ENCODE assay signal across 17 cellular contexts in the genomic region with DNA sequence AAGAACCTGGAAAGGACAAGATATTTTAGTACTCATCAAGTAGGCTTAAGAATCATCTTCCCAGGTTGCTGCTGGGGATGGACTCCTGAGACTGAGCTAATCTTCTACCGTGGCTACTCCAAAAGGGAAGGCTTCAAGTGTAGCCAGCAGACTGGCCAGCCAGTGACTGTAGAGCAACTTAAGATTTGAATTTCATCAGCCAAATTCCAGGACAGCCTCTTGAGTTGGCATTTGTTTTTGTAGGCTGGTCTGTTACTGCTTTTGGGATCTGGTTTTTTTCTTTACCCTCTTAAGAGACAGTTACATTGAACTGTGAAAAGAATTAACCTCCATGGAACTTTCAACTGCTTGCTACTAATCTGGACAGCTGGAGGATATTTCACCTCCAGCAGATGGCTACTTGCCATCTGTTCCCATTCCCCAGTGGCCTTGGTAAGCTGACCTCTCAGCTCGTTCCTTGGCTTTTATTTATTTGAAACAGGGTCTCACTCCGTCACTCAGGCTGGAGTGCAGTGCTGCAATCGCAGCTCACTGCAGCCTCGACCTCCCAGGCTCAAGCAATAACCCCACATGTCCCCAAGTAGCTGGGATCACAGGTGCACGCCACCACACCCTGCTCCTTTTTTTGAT. TPM values are rescaled to one million over a fixed set of nuclear protein-coding genes. Genes with fewer than 3 reads are reported as not detected.
DNase-seq lines count a peak whose midpoint lies in the region; ATAC-seq and TF ChIP-seq lines count a peak whose summit lies in the region.
"Had no signal": no experiment of that assay in that cellular context is flagged by ENCODE, and none has a peak within 500 bp of the region (broad histone marks: within the 10 kb centered on the region; RNA-seq: fewer than 3 reads in every experiment).

No MANE protein-coding gene starts in this region.

- H3K27me3 Mint-ChIP-seq in progenitor cell of endocrine pancreas = no peaks in the 10 kb centered on the region
- H3K27me3 Mint-ChIP-seq in CD8-positive, alpha-beta T cell (ENCODE audit: low read depth) = no peaks in the 10 kb centered on the region
- H3K27me3 Mint-ChIP-seq: stimulated activated naive CD8-positive, alpha-beta T cell treated with anti-CD3 and anti-CD28 coated beads, Interleukin-15, amount 100 ng/mL, for 72 hours had no signal

- H3K27me3 ChIP-seq in CD8-positive, alpha-beta T cell (ENCODE audit: insufficient read depth, low read length) = no peaks in the 10 kb centered on the region

- peaks cover 17% of the 10 kb centered on the region for H3K36me3 Mint-ChIP-seq in progenitor cell of endocrine pancreas (ENCODE audit: insufficient read depth)
- peaks cover 88% of the 10 kb centered on the region for H3K36me3 Mint-ChIP-seq in CD8-positive, alpha-beta T cell

- H3K4me1 Mint-ChIP-seq in progenitor cell of endocrine pancreas (ENCODE audit: low read depth) = no peaks in the 10 kb centered on the region
- H3K4me1 Mint-ChIP-seq in CD8-positive, alpha-beta T cell (ENCODE audit: low read depth) = no peaks in the 10 kb centered on the region
- H3K4me1 Mint-ChIP-seq: stimulated activated naive CD8-positive, alpha-beta T cell treated with anti-CD3 and anti-CD28 coated beads, Interleukin-15, amount 100 ng/mL, for 72 hours had no signal

- peak; percentile 44 for DNase-seq in AG20443 (ENCODE audit: low spot score)
- DNase-seq in NCI-H524 (lab: John Stamatoyannopoulos, UW) = peak; percentile 96 to 98
- peak; percentile 65 for DNase-seq in fibroblast of gingiva (ENCODE audit: low read depth)
- no peak for DNase-seq in progenitor cell of endocrine pancreas (ENCODE audit: low spot score, unreplicated experiment)
- DNase-seq in CD8-positive, alpha-beta T cell = no peak
- no peak for DNase-seq in inferior parietal cortex (ENCODE audit: extremely low spot score)
- no peak for DNase-seq in cortex of kidney (lab: John Stamatoyannopoulos, UW)
- DNase-seq: activated CD4-positive, alpha-beta T cell treated with anti-CD3 and anti-CD28 coated beads, Interleukin-2, amount 50 U/mL, for 4 hours; AML-193; hippocampal formation; Karpas-422; kidney glomerular epithelial cell; NCI-H1436 treated with DMSO at 0.1 percent for 48 hours; stimulated activated CD4-positive, alpha-beta T cell treated with anti-CD3 and anti-CD28 coated beads, Interleukin-15, amount 100 ng/mL, for 24 hours; stimulated activated naive CD8-positive, alpha-beta T cell treated with anti-CD3 and anti-CD28 coated beads, Interleukin-15, amount 100 ng/mL, for 72 hours had no signal

- H3K4me3 Mint-ChIP-seq in progenitor cell of endocrine pancreas (ENCODE audit: low read depth) = no peak overlapping the region
- H3K4me3 Mint-ChIP-seq in CD8-positive, alpha-beta T cell = no peak overlapping the region
- H3K4me3 Mint-ChIP-seq: stimulated activated naive CD8-positive, alpha-beta T cell treated with anti-CD3 and anti-CD28 coated beads, Interleukin-15, amount 100 ng/mL, for 72 hours had no signal

- POLR2A ChIA-PET in CD8-positive, alpha-beta T cell (lab: Charles Lee) = no interaction called here

- no peak for ATAC-seq in GM21367 (IDR thresholded peaks at IDR 0.05; ENCODE audit: unreplicated experiment)
- ATAC-seq in CD8-positive, alpha-beta T cell = no peak
- ATAC-seq: stimulated activated naive CD8-positive, alpha-beta T cell treated with anti-CD3 and anti-CD28 coated beads, Interleukin-15, amount 100 ng/mL, for 72 hours had no signal

- no peak for TF ChIP-seq CTCF in progenitor cell of endocrine pancreas (IDR thresholded peaks at IDR 0.05; ENCODE audit: unreplicated experiment)
- TF ChIP-seq CTCF in CD8-positive, alpha-beta T cell (IDR thresholded peaks at IDR 0.05) = no peak

- H3K27ac ChIP-seq in CD8-positive, alpha-beta T cell (ENCODE audit: low read depth, low read length) = no peak overlapping the region

- intact Hi-C loops in CD8-positive, alpha-beta T cell (cut with DNase I, micrococcal nuclease) = no loop called here

- CTCF ChIA-PET in CD8-positive, alpha-beta T cell (lab: Charles Lee) = interaction anchor here (0.9 to 1.4 kb wide), 2 partner anchors 10 to 45 kb away, joined by 3 read pairs; no protein-coding TSS in a partner anchor

- peaks cover 58% of the 10 kb centered on the region for H3K36me3 ChIP-seq in CD8-positive, alpha-beta T cell (ENCODE audit: insufficient read depth, low read length)

- H3K4me1 ChIP-seq in CD8-positive, alpha-beta T cell (ENCODE audit: insufficient read depth, low read length) = no peaks in the 10 kb centered on the region

- H3K4me3 ChIP-seq in CD8-positive, alpha-beta T cell (ENCODE audit: low read depth, low read length) = no peak overlapping the region

- H3K27ac Mint-ChIP-seq in progenitor cell of endocrine pancreas = peak overlapping the region; percentile 83
- no peak overlapping the region for H3K27ac Mint-ChIP-seq in CD8-positive, alpha-beta T cell

- H3K9me3 ChIP-seq in CD8-positive, alpha-beta T cell (ENCODE audit: low read length) = no peaks in the 10 kb centered on the region

- no peaks in the 10 kb centered on the region for H3K9me3 Mint-ChIP-seq in progenitor cell of endocrine pancreas (ENCODE audit: low read depth)
- no peaks in the 10 kb centered on the region for H3K9me3 Mint-ChIP-seq in CD8-positive, alpha-beta T cell
- H3K9me3 Mint-ChIP-seq: stimulated activated naive CD8-positive, alpha-beta T cell treated with anti-CD3 and anti-CD28 coated beads, Interleukin-15, amount 100 ng/mL, for 72 hours had no signal

RNA-seq across cellular contexts. Expression of a gene that starts 20.7 kb away (rescaled TPM):
- total RNA-seq in progenitor cell of endocrine pancreas = 88.5 and 99.0 TPM in 2 replicates
- 10 to 100 TPM; 27.6 to 31.1 TPM for total RNA-seq in CD8-positive, alpha-beta T cell

RNA-seq across cellular contexts. Expression of a gene that starts 34.0 kb away (rescaled TPM):
- total RNA-seq in progenitor cell of endocrine pancreas = 25.1 and 30.1 TPM in 2 replicates
- total RNA-seq in CD8-positive, alpha-beta T cell = 1 to 10 TPM; 1.5 to 3.7 TPM

RNA-seq across cellular contexts. Expression of a gene that starts 41.8 kb away (rescaled TPM):
- total RNA-seq in progenitor cell of endocrine pancreas = 99.9 and 103 TPM in 2 replicates
- 10 to 100 TPM; 13.9 to 14.5 TPM for total RNA-seq in CD8-positive, alpha-beta T cell

RNA-seq across cellular contexts. Expression of a gene that starts 47.9 kb away (rescaled TPM):
- 1.7 and 2.4 TPM in 2 replicates for total RNA-seq in progenitor cell of endocrine pancreas
- total RNA-seq in CD8-positive, alpha-beta T cell = not detected
- total RNA-seq: epithelial cell of proximal tubule had no signal

RNA-seq across cellular contexts. Expression of a gene that starts 53.7 kb away (rescaled TPM):
- 18.9 and 22.0 TPM in 2 replicates for total RNA-seq in progenitor cell of endocrine pancreas
- total RNA-seq in CD8-positive, alpha-beta T cell = 10 to 100 TPM; 66.0 to 67.8 TPM

Comparison
In these comparisons a context has a peak if more than half of its experiments do, and no peak if none do; other contexts are left out.
1. DNase-seq: peak in AG20443 (single experiment), NCI-H524 (2 of 2) and fibroblast of gingiva (single experiment); none in progenitor cell of endocrine pancreas (single experiment), CD8-positive, alpha-beta T cell (0 of 7), inferior parietal cortex (single experiment) and cortex of kidney (single experiment).